In genomic region chr19:38304866-38305429, GRCh38 we compare ENCODE assay signal across 10 cellular contexts. TPM values are rescaled to one million over a fixed set of nuclear protein-coding genes. Genes with fewer than 3 reads are reported as not detected.
DNase-seq lines count a peak whose midpoint lies in the region; ATAC-seq and TF ChIP-seq lines count a peak whose summit lies in the region.
"Had no signal": no experiment of that assay in that cellular context is flagged by ENCODE, and none has a peak within 500 bp of the region (broad histone marks: within the 10 kb centered on the region; RNA-seq: fewer than 3 reads in every experiment).

No MANE protein-coding gene starts in this region.

- H3K4me1 ChIP-seq in transverse colon, result peaks cover 4 to 33% (median 13%) of the 10 kb centered on the region in 4 donors

- TF ChIP-seq POLR2A in transverse colon (IDR thresholded peaks at IDR 0.05), result peak; percentile 94

- TF ChIP-seq EP300 in transverse colon (IDR thresholded peaks at IDR 0.05; ENCODE audit: low read depth), result peak; percentile 68

- no peaks in the 10 kb centered on the region for H3K9me3 ChIP-seq in WERI-Rb-1 (ENCODE audit: severe bottlenecking)
- H3K9me3 ChIP-seq in transverse colon, result no peaks in the 10 kb centered on the region
- H3K9me3 ChIP-seq: ovary had no signal

- TF ChIP-seq CTCF in WERI-Rb-1 (IDR thresholded peaks at IDR 0.05; ENCODE audit: low read depth, low read length) (no peak), transverse colon (IDR thresholded peaks at IDR 0.05) (no peak)

- H3K27ac Mint-ChIP-seq in effector memory CD8-positive, alpha-beta T cell, result no peak overlapping the region

- peaks cover 16% of the 10 kb centered on the region for H3K36me3 ChIP-seq in WERI-Rb-1
- peaks cover 0 to 3% (median 0%) of the 10 kb centered on the region in 4 donors for H3K36me3 ChIP-seq in transverse colon
- H3K36me3 ChIP-seq: ovary had no signal

- intact Hi-C loops in transverse colon (cut with DNase I; ENCODE audit: low total_unique reads), result no loop called here

- in situ Hi-C loops in transverse colon (cut with MboI; ENCODE audit: low pct_ligation_motif_present in 1 of 4, low pct_unique_long_range_greater_than_20kb in 1 of 4, low sequenced_read_pairs in 3 of 4), result no loop called here

- H3K4me3 ChIP-seq in WERI-Rb-1 (ENCODE audit: low read depth, low read length), result no peak overlapping the region
- peak overlapping the region; percentile 22 to 49 (median 29) for H3K4me3 ChIP-seq in transverse colon
- H3K4me3 ChIP-seq: ovary had no signal

- H3K4me1 Mint-ChIP-seq in effector memory CD8-positive, alpha-beta T cell (ENCODE audit: low read depth in 2 of 2), result peaks cover 0 to 3% of the 10 kb centered on the region in 2 donors

- no peak overlapping the region for H3K4me3 Mint-ChIP-seq in effector memory CD8-positive, alpha-beta T cell

- peaks cover 9% of the 10 kb centered on the region for H3K36me3 Mint-ChIP-seq in effector memory CD8-positive, alpha-beta T cell (ENCODE audit: insufficient read depth)

- no peaks in the 10 kb centered on the region for H3K9me3 Mint-ChIP-seq in effector memory CD8-positive, alpha-beta T cell

- no peak for ATAC-seq in effector memory CD8-positive, alpha-beta T cell (replicated peaks)

- 58% methylated on average over 16 of the region's 29 CpGs; no CpG with 5 or more reads in 1 of the 2 donors for WGBS in transverse colon (ENCODE audit: low coverage in 1 of 2), 2 donors

- H3K27ac ChIP-seq in WERI-Rb-1, result peak overlapping the region; percentile 50
- H3K27ac ChIP-seq in transverse colon, result peak overlapping the region; percentile 90 to 94 (median 94)
- H3K27ac ChIP-seq: ovary had no signal

- H3K27me3 ChIP-seq in WERI-Rb-1 (ENCODE audit: insufficient read depth, low read depth, severe bottlenecking), result no peaks in the 10 kb centered on the region
- no peaks in the 10 kb centered on the region for H3K27me3 ChIP-seq in transverse colon
- H3K27me3 ChIP-seq: ovary had no signal

- peak; percentile 33 for DNase-seq in DMS53 (lab: John Stamatoyannopoulos, UW)
- DNase-seq in DMS53 treated with DMSO at 0.1 percent for 48 hours (lab: John Stamatoyannopoulos, UW; ENCODE audit: unreplicated experiment), result no peak
- peak; percentile 82 for DNase-seq in WERI-Rb-1
- DNase-seq in iPS-NIHi11 (ENCODE audit: low spot score), result peak; percentile 98
- DNase-seq in transverse colon, result peak; percentile 94
- DNase-seq in putamen (ENCODE audit: low spot score), result no peak
- no peak for DNase-seq in effector memory CD8-positive, alpha-beta T cell
- no peak for DNase-seq in activated CD8-positive, alpha-beta memory T cell treated with anti-CD3 and anti-CD28 coated beads, Interleukin-2, amount 50 U/mL, for 4 hours
- DNase-seq: cerebellar nuclear complex had no signal

- no peaks in the 10 kb centered on the region for H3K27me3 Mint-ChIP-seq in effector memory CD8-positive, alpha-beta T cell

RNA-seq across cellular contexts. Expression of gene C19orf33, which starts 0.9 kb away (rescaled TPM):
- total RNA-seq in transverse colon, result 1,000 to 10,000 TPM in 1 of 4 donors, 100 to 1,000 TPM in 2, 10 to 100 TPM in 1; 76.0 to 1,160 (median 338) TPM

RNA-seq across cellular contexts. Expression of gene YIF1B, which starts 10.8 kb away (rescaled TPM):
- 10 to 100 TPM; 15.0 to 24.5 (median 18.4) TPM for total RNA-seq in transverse colon

RNA-seq across cellular contexts. Expression of gene KCNK6, which starts 14.7 kb away (rescaled TPM):
- total RNA-seq in transverse colon, result 10 to 100 TPM; 14.9 to 44.5 (median 17.6) TPM

RNA-seq across cellular contexts. Expression of gene CATSPERG, which starts 30.7 kb away (rescaled TPM):
- 10 to 100 TPM in 3 of 4 donors, 1 to 10 TPM in 1; 7.0 to 59.5 (median 20.3) TPM for total RNA-seq in transverse colon

RNA-seq across cellular contexts. Expression of gene SPINT2, which starts 40.6 kb away (rescaled TPM):
- 1,000 to 10,000 TPM in 2 of 4 donors, 100 to 1,000 TPM in 2; 396 to 1,376 (median 946) TPM for total RNA-seq in transverse colon

Comparison
In these comparisons a context has a peak if more than half of its experiments do, and no peak if none do; other contexts are left out.
1. DNase-seq: peak in DMS53 (single experiment), WERI-Rb-1 (single experiment), iPS-NIHi11 (single experiment) and transverse colon (single experiment); none in DMS53 treated with DMSO at 0.1 percent for 48 hours (single experiment), putamen (single experiment), effector memory CD8-positive, alpha-beta T cell (0 of 3) and activated CD8-positive, alpha-beta memory T cell treated with anti-CD3 and anti-CD28 coated beads, Interleukin-2, amount 50 U/mL, for 4 hours (single experiment).